ENCODE assay signal across 12 cellular contexts in genomic region chr2:203689424-203690109, GRCh38. TPM values are rescaled to one million over a fixed set of nuclear protein-coding genes. Genes with fewer than 3 reads are reported as not detected.
A peak's percentile ranks its signal among the peaks of the same experiment; 100 is the strongest.
DNase-seq lines count a peak whose midpoint lies in the region; ATAC-seq and TF ChIP-seq lines count a peak whose summit lies in the region.
"Had no signal": no experiment of that assay in that cellular context is flagged by ENCODE, and none has a peak within 500 bp of the region (broad histone marks: within the 10 kb centered on the region; RNA-seq: fewer than 3 reads in every experiment).

No MANE protein-coding gene starts in this region.

- H3K9me3 ChIP-seq in osteoblast (ENCODE audit: low read depth, low read length) (no peaks in the 10 kb centered on the region), right atrium auricular region (no peaks in the 10 kb centered on the region)

- no peak overlapping the region for H2AFZ ChIP-seq in osteoblast (ENCODE audit: low read length)

- no peaks in the 10 kb centered on the region for H3K79me2 ChIP-seq in osteoblast (ENCODE audit: insufficient read depth, low read length)

- H3K4me2 ChIP-seq in osteoblast (ENCODE audit: insufficient read depth, low read length) = no peak overlapping the region

- H3K27me3 ChIP-seq in osteoblast (ENCODE audit: insufficient read depth, low read length) = no peaks in the 10 kb centered on the region
- no peaks in the 10 kb centered on the region for H3K27me3 ChIP-seq in right atrium auricular region

- DNase-seq in MV-4-11 (lab: John Stamatoyannopoulos, UW) = peak; percentile 65
- no peak for DNase-seq in osteoblast (ENCODE audit: insufficient read length, low spot score, missing footprints)
- no peak for DNase-seq in hepatic stellate cell (ENCODE audit: low spot score)
- DNase-seq in right atrium auricular region (ENCODE audit: low spot score) = no peak
- DNase-seq in NCI-H2107 (lab: John Stamatoyannopoulos, UW) = no peak
- DNase-seq: KBM-7, NCI-H774 had no signal

- no peak overlapping the region for H3K4me3 ChIP-seq in osteoblast (ENCODE audit: insufficient read depth, low read length)
- no peak overlapping the region for H3K4me3 ChIP-seq in right atrium auricular region

- peak; percentile 63 for ATAC-seq in GM18867 (IDR thresholded peaks at IDR 0.05; ENCODE audit: unreplicated experiment)
- ATAC-seq in GM21737 (IDR thresholded peaks at IDR 0.05; ENCODE audit: unreplicated experiment) = peak; percentile 42
- no peak for ATAC-seq in GM21723 (IDR thresholded peaks at IDR 0.05; ENCODE audit: unreplicated experiment)

- H3K27ac ChIP-seq in osteoblast (ENCODE audit: low read depth, low read length) (peak overlapping the region; percentile 66), right atrium auricular region (no peak overlapping the region)

- H3K4me1 ChIP-seq in osteoblast (ENCODE audit: insufficient read depth, low read length) (peaks cover 42% of the 10 kb centered on the region), right atrium auricular region (peaks cover 0 to 62% of the 10 kb centered on the region in 2 donors)

- no peaks in the 10 kb centered on the region for H4K20me1 ChIP-seq in osteoblast (ENCODE audit: insufficient read depth, low read length)

- TF ChIP-seq CTCF in osteoblast (IDR thresholded peaks at IDR 0.05; ENCODE audit: extremely low read depth, low read depth, low read length) = no peak
- TF ChIP-seq CTCF in right atrium auricular region (IDR thresholded peaks at IDR 0.05) = no peak

- H3K36me3 ChIP-seq in osteoblast (ENCODE audit: insufficient read depth, low read length) (no peaks in the 10 kb centered on the region), right atrium auricular region (no peaks in the 10 kb centered on the region)

RNA-seq across cellular contexts. Expression of gene CD28, which starts 16.9 kb away (rescaled TPM):
- total RNA-seq in osteoblast = not detected in 2 replicates
- 1 to 10 TPM in 1 of 2 donors, under 1 TPM in 1; 0.55 to 1.6 TPM for total RNA-seq in right atrium auricular region
- total RNA-seq: H4, renal cortical epithelial cell had no signal
